Comparison of ENCODE assay signal across 1 cellular context in genomic region chr14:97697772-97698171, GRCh38.
TF ChIP-seq lines count a peak whose summit lies in the region.

No MANE protein-coding gene starts in this region.

TF ChIP-seq in GM12878, 131 proteins besides CTCF, POLR2A, EP300 and RAD21 (continued from another document):
- TF ChIP-seq BHLHE40 (IDR thresholded peaks at IDR 0.05; ENCODE audit: borderline replicate concordance in 1 of 2, low read depth in 2 of 2, low read length in 1 of 2) (peak; percentile 21 to 42; a peak in 2 of 4 replicates), PAX5 (IDR thresholded peaks at IDR 0.05; ENCODE audit: borderline replicate concordance, low read depth, low read length) (peak; percentile 88), RELA (IDR thresholded peaks at IDR 0.05; ENCODE audit: borderline replicate concordance, partially characterized antibody) (peak; percentile 34), BRCA1 (IDR thresholded peaks at IDR 0.05; ENCODE audit: low read depth, low read length) (no peak), EED (IDR thresholded peaks at IDR 0.05; ENCODE audit: low read depth) (peak; percentile 82), MEF2B (IDR thresholded peaks at IDR 0.05; ENCODE audit: partially characterized antibody, poor library complexity, severe bottlenecking) (peak; percentile 64), RUNX3 (IDR thresholded peaks at IDR 0.05; ENCODE audit: low read length) (peak; percentile 67), NBN (IDR thresholded peaks at IDR 0.05) (0 out of 2 replicates have a peak, but pooled peaks have one; percentile 52), ATF7 (IDR thresholded peaks at IDR 0.05; ENCODE audit: low read depth) (0 out of 2 replicates have a peak, but pooled peaks have one; percentile 16), IKZF2 (IDR thresholded peaks at IDR 0.05) (peak; percentile 87 to 89)
